ENCODE assay signal across 25 cellular contexts in genomic region chr4:5693871-5694270, GRCh38. TPM values are rescaled to one million over a fixed set of nuclear protein-coding genes. Genes with fewer than 3 reads are reported as not detected.
"Had no signal": no experiment of that assay in that cellular context is flagged by ENCODE, and none has a peak within 500 bp of the region (broad histone marks: within the 10 kb centered on the region; RNA-seq: fewer than 3 reads in every experiment).

No MANE protein-coding gene starts in this region.

- H2AFZ ChIP-seq: hepatocyte, parathyroid adenoma had no signal

- ATAC-seq: left ventricle myocardium superior; lower lobe of right lung; naive thymus-derived CD8-positive, alpha-beta T cell; psoas muscle; right lobe of liver; stimulated activated naive B cell treated with anti-CD40 and anti-IgM and Interleukin-4, amounts not matched to agents 10 μg/mL and 1 μg/mL and 100 μg/mL, for 72 hours; stimulated activated naive CD8-positive, alpha-beta T cell treated with anti-CD3 and anti-CD28 coated beads, Interleukin-15, Interleukin-2, amounts not matched to agents 100 U/mL and 50 U/mL, for 24 hours had no signal

- H3K4me2 ChIP-seq: hepatocyte had no signal

- H3K27me3 ChIP-seq: hepatocyte, right atrium auricular region, right lobe of liver, stomach, testis, thyroid gland, transverse colon, upper lobe of left lung, vagina had no signal

- H3K4me3 ChIP-seq: hepatocyte, lower lobe of right lung, psoas muscle, right atrium auricular region, right lobe of liver, skin epidermis, stomach, testis, thyroid gland, transverse colon, upper lobe of left lung, vagina had no signal

- H3K27ac ChIP-seq: hepatocyte, lower lobe of right lung, parathyroid adenoma, psoas muscle, right atrium auricular region, right lobe of liver, skin epidermis, stomach, testis, thyroid gland, transverse colon, upper lobe of left lung, vagina had no signal

- H3K4me1 ChIP-seq: lower lobe of right lung, parathyroid adenoma, psoas muscle, right atrium auricular region, right lobe of liver, stomach, testis, thyroid gland, transverse colon, upper lobe of left lung, vagina had no signal

- H3K36me3 ChIP-seq: right lobe of liver, transverse colon had no signal

- H3K9ac ChIP-seq: parathyroid adenoma had no signal

- H3K79me2 ChIP-seq: hepatocyte, parathyroid adenoma had no signal

- DNase-seq: kidney; left ventricle myocardium superior; lower lobe of right lung; mammary epithelial cell; mesenchymal stem cell; naive thymus-derived CD8-positive, alpha-beta T cell; nucleus accumbens; psoas muscle; right lobe of liver; stimulated activated CD4-positive, alpha-beta T cell treated with anti-CD3 and anti-CD28 coated beads, Interleukin-12 subunit alpha, Interleukin-12 subunit beta, amount 100 ng/mL, for 4 hours; stimulated activated CD4-positive, alpha-beta T cell treated with anti-CD3 and anti-CD28 coated beads, Interleukin-15, amount 100 ng/mL, for 24 hours; stimulated activated CD4-positive, alpha-beta T cell treated with anti-CD3 and anti-CD28 coated beads, Interleukin-2, amount 100 ng/mL, for 24 hours; stimulated activated CD4-positive, alpha-beta T cell treated with anti-CD3 and anti-CD28 coated beads, Interleukin-4, amount 100 ng/mL, for 1 hour; stimulated activated naive B cell treated with anti-CD40 and anti-IgM and Interleukin-4, amounts not matched to agents 10 μg/mL and 1 μg/mL and 100 μg/mL, for 72 hours; stimulated activated naive CD8-positive, alpha-beta T cell treated with anti-CD3 and anti-CD28 coated beads, Interleukin-15, Interleukin-2, amounts not matched to agents 100 U/mL and 50 U/mL, for 24 hours; stomach; testis; thyroid gland; transverse colon; upper lobe of left lung had no signal

- H3K9me3 ChIP-seq: lower lobe of right lung, psoas muscle, right atrium auricular region, right lobe of liver, stomach, testis, thyroid gland, transverse colon, upper lobe of left lung, vagina had no signal

RNA-seq across cellular contexts. Expression of gene EVC, which starts 17.1 kb away (rescaled TPM):
- polyA plus RNA-seq: naive thymus-derived CD8-positive, alpha-beta T cell had no signal
